Comparison of ENCODE assay signal across 1 cellular context in the genomic region with DNA sequence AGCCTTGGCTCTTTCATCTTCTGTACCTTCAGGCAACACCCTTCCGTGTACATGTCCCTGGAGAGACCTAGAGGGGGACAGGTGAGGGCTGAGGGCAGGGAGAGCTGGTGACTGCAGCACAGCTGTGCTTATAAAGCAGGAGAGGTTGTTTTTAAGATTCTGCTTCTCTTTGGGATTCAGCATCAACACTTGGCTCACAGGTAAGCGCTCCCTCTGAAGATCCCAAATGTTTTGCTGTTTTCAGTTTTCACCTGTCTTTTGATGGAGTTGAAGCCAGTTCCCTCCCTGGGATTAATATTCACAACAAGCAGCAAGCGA.
TF ChIP-seq lines count a peak whose summit lies in the region.

No MANE protein-coding gene starts in this region.

TF ChIP-seq in H1, 55 proteins besides CTCF, POLR2A, EP300 and RAD21:
- TF ChIP-seq, protein P1, sequence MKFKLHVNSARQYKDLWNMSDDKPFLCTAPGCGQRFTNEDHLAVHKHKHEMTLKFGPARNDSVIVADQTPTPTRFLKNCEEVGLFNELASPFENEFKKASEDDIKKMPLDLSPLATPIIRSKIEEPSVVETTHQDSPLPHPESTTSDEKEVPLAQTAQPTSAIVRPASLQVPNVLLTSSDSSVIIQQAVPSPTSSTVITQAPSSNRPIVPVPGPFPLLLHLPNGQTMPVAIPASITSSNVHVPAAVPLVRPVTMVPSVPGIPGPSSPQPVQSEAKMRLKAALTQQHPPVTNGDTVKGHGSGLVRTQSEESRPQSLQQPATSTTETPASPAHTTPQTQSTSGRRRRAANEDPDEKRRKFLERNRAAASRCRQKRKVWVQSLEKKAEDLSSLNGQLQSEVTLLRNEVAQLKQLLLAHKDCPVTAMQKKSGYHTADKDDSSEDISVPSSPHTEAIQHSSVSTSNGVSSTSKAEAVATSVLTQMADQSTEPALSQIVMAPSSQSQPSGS (IDR thresholded peaks at IDR 0.05; ENCODE audit: low read length), result no peak
- TF ChIP-seq, protein P2, sequence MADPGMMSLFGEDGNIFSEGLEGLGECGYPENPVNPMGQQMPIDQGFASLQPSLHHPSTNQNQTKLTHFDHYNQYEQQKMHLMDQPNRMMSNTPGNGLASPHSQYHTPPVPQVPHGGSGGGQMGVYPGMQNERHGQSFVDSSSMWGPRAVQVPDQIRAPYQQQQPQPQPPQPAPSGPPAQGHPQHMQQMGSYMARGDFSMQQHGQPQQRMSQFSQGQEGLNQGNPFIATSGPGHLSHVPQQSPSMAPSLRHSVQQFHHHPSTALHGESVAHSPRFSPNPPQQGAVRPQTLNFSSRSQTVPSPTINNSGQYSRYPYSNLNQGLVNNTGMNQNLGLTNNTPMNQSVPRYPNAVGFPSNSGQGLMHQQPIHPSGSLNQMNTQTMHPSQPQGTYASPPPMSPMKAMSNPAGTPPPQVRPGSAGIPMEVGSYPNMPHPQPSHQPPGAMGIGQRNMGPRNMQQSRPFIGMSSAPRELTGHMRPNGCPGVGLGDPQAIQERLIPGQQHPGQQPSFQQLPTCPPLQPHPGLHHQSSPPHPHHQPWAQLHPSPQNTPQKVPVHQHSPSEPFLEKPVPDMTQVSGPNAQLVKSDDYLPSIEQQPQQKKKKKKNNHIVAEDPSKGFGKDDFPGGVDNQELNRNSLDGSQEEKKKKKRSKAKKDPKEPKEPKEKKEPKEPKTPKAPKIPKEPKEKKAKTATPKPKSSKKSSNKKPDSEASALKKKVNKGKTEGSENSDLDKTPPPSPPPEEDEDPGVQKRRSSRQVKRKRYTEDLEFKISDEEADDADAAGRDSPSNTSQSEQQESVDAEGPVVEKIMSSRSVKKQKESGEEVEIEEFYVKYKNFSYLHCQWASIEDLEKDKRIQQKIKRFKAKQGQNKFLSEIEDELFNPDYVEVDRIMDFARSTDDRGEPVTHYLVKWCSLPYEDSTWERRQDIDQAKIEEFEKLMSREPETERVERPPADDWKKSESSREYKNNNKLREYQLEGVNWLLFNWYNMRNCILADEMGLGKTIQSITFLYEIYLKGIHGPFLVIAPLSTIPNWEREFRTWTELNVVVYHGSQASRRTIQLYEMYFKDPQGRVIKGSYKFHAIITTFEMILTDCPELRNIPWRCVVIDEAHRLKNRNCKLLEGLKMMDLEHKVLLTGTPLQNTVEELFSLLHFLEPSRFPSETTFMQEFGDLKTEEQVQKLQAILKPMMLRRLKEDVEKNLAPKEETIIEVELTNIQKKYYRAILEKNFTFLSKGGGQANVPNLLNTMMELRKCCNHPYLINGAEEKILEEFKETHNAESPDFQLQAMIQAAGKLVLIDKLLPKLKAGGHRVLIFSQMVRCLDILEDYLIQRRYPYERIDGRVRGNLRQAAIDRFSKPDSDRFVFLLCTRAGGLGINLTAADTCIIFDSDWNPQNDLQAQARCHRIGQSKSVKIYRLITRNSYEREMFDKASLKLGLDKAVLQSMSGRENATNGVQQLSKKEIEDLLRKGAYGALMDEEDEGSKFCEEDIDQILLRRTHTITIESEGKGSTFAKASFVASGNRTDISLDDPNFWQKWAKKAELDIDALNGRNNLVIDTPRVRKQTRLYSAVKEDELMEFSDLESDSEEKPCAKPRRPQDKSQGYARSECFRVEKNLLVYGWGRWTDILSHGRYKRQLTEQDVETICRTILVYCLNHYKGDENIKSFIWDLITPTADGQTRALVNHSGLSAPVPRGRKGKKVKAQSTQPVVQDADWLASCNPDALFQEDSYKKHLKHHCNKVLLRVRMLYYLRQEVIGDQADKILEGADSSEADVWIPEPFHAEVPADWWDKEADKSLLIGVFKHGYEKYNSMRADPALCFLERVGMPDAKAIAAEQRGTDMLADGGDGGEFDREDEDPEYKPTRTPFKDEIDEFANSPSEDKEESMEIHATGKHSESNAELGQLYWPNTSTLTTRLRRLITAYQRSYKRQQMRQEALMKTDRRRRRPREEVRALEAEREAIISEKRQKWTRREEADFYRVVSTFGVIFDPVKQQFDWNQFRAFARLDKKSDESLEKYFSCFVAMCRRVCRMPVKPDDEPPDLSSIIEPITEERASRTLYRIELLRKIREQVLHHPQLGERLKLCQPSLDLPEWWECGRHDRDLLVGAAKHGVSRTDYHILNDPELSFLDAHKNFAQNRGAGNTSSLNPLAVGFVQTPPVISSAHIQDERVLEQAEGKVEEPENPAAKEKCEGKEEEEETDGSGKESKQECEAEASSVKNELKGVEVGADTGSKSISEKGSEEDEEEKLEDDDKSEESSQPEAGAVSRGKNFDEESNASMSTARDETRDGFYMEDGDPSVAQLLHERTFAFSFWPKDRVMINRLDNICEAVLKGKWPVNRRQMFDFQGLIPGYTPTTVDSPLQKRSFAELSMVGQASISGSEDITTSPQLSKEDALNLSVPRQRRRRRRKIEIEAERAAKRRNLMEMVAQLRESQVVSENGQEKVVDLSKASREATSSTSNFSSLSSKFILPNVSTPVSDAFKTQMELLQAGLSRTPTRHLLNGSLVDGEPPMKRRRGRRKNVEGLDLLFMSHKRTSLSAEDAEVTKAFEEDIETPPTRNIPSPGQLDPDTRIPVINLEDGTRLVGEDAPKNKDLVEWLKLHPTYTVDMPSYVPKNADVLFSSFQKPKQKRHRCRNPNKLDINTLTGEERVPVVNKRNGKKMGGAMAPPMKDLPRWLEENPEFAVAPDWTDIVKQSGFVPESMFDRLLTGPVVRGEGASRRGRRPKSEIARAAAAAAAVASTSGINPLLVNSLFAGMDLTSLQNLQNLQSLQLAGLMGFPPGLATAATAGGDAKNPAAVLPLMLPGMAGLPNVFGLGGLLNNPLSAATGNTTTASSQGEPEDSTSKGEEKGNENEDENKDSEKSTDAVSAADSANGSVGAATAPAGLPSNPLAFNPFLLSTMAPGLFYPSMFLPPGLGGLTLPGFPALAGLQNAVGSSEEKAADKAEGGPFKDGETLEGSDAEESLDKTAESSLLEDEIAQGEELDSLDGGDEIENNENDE (IDR thresholded peaks at IDR 0.05; ENCODE audit: insufficient replicate concordance, low read length), result no peak
- no peak for TF ChIP-seq CHD2 (IDR thresholded peaks at IDR 0.05; ENCODE audit: low read length)
- TF ChIP-seq BCL11A (IDR thresholded peaks at IDR 0.05; ENCODE audit: low read depth in 2 of 2, low read length in 2 of 2), result no peak
- TF ChIP-seq, protein P3, sequence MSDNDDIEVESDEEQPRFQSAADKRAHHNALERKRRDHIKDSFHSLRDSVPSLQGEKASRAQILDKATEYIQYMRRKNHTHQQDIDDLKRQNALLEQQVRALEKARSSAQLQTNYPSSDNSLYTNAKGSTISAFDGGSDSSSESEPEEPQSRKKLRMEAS (IDR thresholded peaks at IDR 0.05), result no peak
- TF ChIP-seq RFX5 (IDR thresholded peaks at IDR 0.05; ENCODE audit: borderline replicate concordance, low read depth, low read length), result no peak
TF ChIP-seq in H1: peak in this region for 0.
